ENCODE assay signal across 1 cellular context in the genomic region with DNA sequence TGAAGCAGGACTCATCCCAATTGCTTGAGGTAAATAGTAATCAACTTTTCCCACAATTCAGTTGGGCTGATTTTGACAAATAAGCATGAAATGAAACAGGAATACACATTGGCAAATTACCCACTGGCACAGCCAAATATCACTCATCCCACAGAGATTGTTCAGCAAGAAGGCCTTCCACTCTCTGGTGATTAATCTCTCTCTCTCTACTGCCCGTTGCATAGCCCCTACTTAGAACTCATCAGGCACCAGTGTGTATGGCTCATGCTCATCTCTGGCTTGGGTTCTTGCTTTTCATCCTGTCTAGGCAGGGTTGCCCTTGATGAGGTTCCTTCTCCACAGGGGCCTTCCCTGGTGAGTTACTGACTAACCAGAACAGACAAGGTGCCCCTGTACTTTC.
TF ChIP-seq lines count a peak whose summit lies in the region.

No MANE protein-coding gene starts in this region.

TF ChIP-seq in GM12878, 131 proteins besides CTCF, POLR2A, EP300 and RAD21:
- TF ChIP-seq NBN (IDR thresholded peaks at IDR 0.05) (no peak), TAF1 (IDR thresholded peaks at IDR 0.05; ENCODE audit: borderline replicate concordance, low read depth, low read length) (no peak), SUZ12 (IDR thresholded peaks at IDR 0.05; ENCODE audit: unreplicated experiment) (no peak), KDM1A (IDR thresholded peaks at IDR 0.05; ENCODE audit: borderline replicate concordance) (no peak)
- TF ChIP-seq, protein P1, sequence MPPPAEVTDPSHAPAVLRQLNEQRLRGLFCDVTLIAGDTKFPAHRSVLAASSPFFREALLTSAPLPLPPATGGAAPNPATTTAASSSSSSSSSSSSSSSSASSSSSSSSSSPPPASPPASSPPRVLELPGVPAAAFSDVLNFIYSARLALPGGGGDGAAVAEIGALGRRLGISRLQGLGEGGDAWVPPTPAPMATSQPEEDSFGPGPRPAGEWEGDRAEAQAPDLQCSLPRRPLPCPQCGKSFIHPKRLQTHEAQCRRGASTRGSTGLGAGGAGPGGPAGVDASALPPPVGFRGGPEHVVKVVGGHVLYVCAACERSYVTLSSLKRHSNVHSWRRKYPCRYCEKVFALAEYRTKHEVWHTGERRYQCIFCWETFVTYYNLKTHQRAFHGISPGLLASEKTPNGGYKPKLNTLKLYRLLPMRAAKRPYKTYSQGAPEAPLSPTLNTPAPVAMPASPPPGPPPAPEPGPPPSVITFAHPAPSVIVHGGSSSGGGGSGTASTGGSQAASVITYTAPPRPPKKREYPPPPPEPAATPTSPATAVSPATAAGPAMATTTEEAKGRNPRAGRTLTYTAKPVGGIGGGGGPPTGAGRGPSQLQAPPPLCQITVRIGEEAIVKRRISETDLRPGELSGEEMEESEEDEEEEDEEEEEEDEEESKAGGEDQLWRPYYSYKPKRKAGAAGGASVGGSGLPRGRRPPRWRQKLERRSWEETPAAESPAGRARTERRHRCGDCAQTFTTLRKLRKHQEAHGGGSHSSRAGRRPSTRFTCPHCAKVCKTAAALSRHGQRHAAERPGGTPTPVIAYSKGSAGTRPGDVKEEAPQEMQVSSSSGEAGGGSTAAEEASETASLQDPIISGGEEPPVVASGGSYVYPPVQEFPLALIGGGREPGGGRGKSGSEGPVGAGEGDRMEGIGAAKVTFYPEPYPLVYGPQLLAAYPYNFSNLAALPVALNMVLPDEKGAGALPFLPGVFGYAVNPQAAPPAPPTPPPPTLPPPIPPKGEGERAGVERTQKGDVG (CRISPR knock-in tag; IDR thresholded peaks at IDR 0.05): no peak
